10 cellular contexts compared by ENCODE assay signal in genomic region chr4:24979554-24979953, GRCh38. TPM values are rescaled to one million over a fixed set of nuclear protein-coding genes. Genes with fewer than 3 reads are reported as not detected.
DNase-seq lines count a peak whose midpoint lies in the region; ATAC-seq and TF ChIP-seq lines count a peak whose summit lies in the region.
"Had no signal": no experiment of that assay in that cellular context is flagged by ENCODE, and none has a peak within 500 bp of the region (broad histone marks: within the 10 kb centered on the region; RNA-seq: fewer than 3 reads in every experiment).

No MANE protein-coding gene starts in this region.

- peaks cover 0 to 14% (median 0%) of the 10 kb centered on the region in 3 experiments for H3K27me3 ChIP-seq in neuronal stem cell (ENCODE audit: control insufficient read depth in 3 of 3, insufficient read depth in 3 of 3, low read depth in 1 of 3, low read length in 3 of 3)

- no peak overlapping the region for H3K4me2 ChIP-seq in neuronal stem cell (ENCODE audit: insufficient read depth, low read length, poor library complexity, severe bottlenecking)

- H3K14ac ChIP-seq in neuronal stem cell (ENCODE audit: low read length), result no peak overlapping the region

- H3K27me3 Mint-ChIP-seq in endothelial cell (ENCODE audit: unreplicated experiment), result peaks cover 5% of the 10 kb centered on the region

- ATAC-seq in GM21526 (IDR thresholded peaks at IDR 0.05; ENCODE audit: low FRiP score, unreplicated experiment) (no peak), GM18907 (IDR thresholded peaks at IDR 0.05; ENCODE audit: unreplicated experiment) (no peak)

- H3K18ac ChIP-seq in neuronal stem cell (ENCODE audit: low read length), result no peak overlapping the region

- H3K27ac Mint-ChIP-seq in endothelial cell (ENCODE audit: unreplicated experiment), result peak overlapping the region; percentile 58

- DNase-seq in Ammon's horn (ENCODE audit: low spot score) (peak; percentile 69), NCI-H2029 treated with DMSO at 0.1 percent for 48 hours (lab: John Stamatoyannopoulos, UW) (peak; percentile 4), endothelial cell (ENCODE audit: low spot score) (no peak), neuronal stem cell (ENCODE audit: low spot score) (no peak)
- no peak for DNase-seq in activated CD4-positive, alpha-beta T cell treated with anti-CD3 and anti-CD28 coated beads, Interleukin-2, amount 50 U/mL, for 48 hours
- DNase-seq in stimulated activated CD4-positive, alpha-beta T cell treated with anti-CD3 and anti-CD28 coated beads, Interleukin-15, amount 100 ng/mL, for 24 hours, result no peak

- peaks cover 2 to 7% of the 10 kb centered on the region in 2 donors for H3K4me1 ChIP-seq in neuronal stem cell (ENCODE audit: control insufficient read depth in 2 of 2, insufficient read depth in 1 of 2, low read depth in 1 of 2, low read length in 2 of 2)
- H3K4me1 ChIP-seq: foreskin keratinocyte had no signal

- no peak overlapping the region for H4K8ac ChIP-seq in neuronal stem cell (ENCODE audit: low read depth, low read length)

- H2BK15ac ChIP-seq in neuronal stem cell (ENCODE audit: low read length), result no peak overlapping the region

- no peaks in the 10 kb centered on the region for H3K9me3 ChIP-seq in neuronal stem cell (replicated peaks in 1 of 2; ENCODE audit: control insufficient read depth in 2 of 2, insufficient read depth in 1 of 2, low read depth in 1 of 2, low read length in 2 of 2)

- H3K4me3 ChIP-seq in neuronal stem cell (ENCODE audit: low read length in 2 of 2), result no peak overlapping the region

- no peak overlapping the region for H2BK5ac ChIP-seq in neuronal stem cell (ENCODE audit: low read length)

- no peaks in the 10 kb centered on the region for H3K36me3 ChIP-seq in neuronal stem cell (replicated peaks in 1 of 2; ENCODE audit: control insufficient read depth in 2 of 2, insufficient read depth in 2 of 2, low read length in 2 of 2)

- no CpG with 5 or more reads among the region's 7 CpGs for WGBS in neuronal stem cell (ENCODE audit: extremely low coverage in 2 of 2, insufficient read length in 2 of 2, insufficient replicate concordance in 1 of 2), 2 donors

- no peak for TF ChIP-seq CTCF in endothelial cell (IDR thresholded peaks at IDR 0.05; ENCODE audit: unreplicated experiment)

- H2AK5ac ChIP-seq in neuronal stem cell (ENCODE audit: low read depth, low read length), result no peak overlapping the region

- no peak overlapping the region for H4K91ac ChIP-seq in neuronal stem cell (ENCODE audit: low read depth, low read length, poor library complexity)

- H3K4me1 Mint-ChIP-seq in endothelial cell (ENCODE audit: unreplicated experiment), result peaks cover 12% of the 10 kb centered on the region

- H3K4me3 Mint-ChIP-seq in endothelial cell (ENCODE audit: unreplicated experiment), result no peak overlapping the region

- H2AFZ ChIP-seq in neuronal stem cell (ENCODE audit: low read length), result peak overlapping the region; percentile 30

- no peak overlapping the region for H2BK120ac ChIP-seq in neuronal stem cell (ENCODE audit: low read depth, low read length)

- H3K27ac ChIP-seq in neuronal stem cell (replicated peaks; ENCODE audit: low read length), result no peak overlapping the region
- H3K27ac ChIP-seq: foreskin keratinocyte, RWPE1 had no signal

- H3K36me3 Mint-ChIP-seq in endothelial cell (ENCODE audit: low read depth, unreplicated experiment), result no peaks in the 10 kb centered on the region

- H3K4ac ChIP-seq in neuronal stem cell (ENCODE audit: low read length), result no peak overlapping the region

- no peaks in the 10 kb centered on the region for H3K79me1 ChIP-seq in neuronal stem cell (ENCODE audit: low read depth, low read length)

- no peak overlapping the region for H3K23ac ChIP-seq in neuronal stem cell (ENCODE audit: low read depth, low read length, poor library complexity)

- no peaks in the 10 kb centered on the region for H3K9me3 Mint-ChIP-seq in endothelial cell (ENCODE audit: unreplicated experiment)

- no peak overlapping the region for H3K9ac ChIP-seq in neuronal stem cell (ENCODE audit: low read depth, low read length, poor library complexity)

- H2BK12ac ChIP-seq in neuronal stem cell (ENCODE audit: low read length), result no peak overlapping the region

RNA-seq across cellular contexts. Expression of gene LGI2, which starts 51.2 kb away (rescaled TPM):
- 0.18 TPM for total RNA-seq in endothelial cell (ENCODE audit: unreplicated experiment)
- 1.9 TPM for polyA plus RNA-seq in neuronal stem cell (2013, experiment 1 of 2)
- polyA plus RNA-seq in neuronal stem cell (2013, experiment 2 of 2), result 2.0 TPM
- total RNA-seq: foreskin keratinocyte had no signal
- polyA plus RNA-seq: foreskin keratinocyte had no signal

Comparison
In these comparisons a context has a peak if more than half of its experiments do, and no peak if none do; other contexts are left out.
1. DNase-seq: peak in Ammon's horn (single experiment) and NCI-H2029 treated with DMSO at 0.1 percent for 48 hours (single experiment); none in endothelial cell (single experiment), neuronal stem cell (single experiment), activated CD4-positive, alpha-beta T cell treated with anti-CD3 and anti-CD28 coated beads, Interleukin-2, amount 50 U/mL, for 48 hours (0 of 2) and stimulated activated CD4-positive, alpha-beta T cell treated with anti-CD3 and anti-CD28 coated beads, Interleukin-15, amount 100 ng/mL, for 24 hours (single experiment).